In genomic region chr5:1553642-1554409, GRCh38 we compare ENCODE assay signal across 20 cellular contexts. TPM values are rescaled to one million over a fixed set of nuclear protein-coding genes. Genes with fewer than 3 reads are reported as not detected.
DNase-seq lines count a peak whose midpoint lies in the region; ATAC-seq, FAIRE-seq and TF ChIP-seq lines count a peak whose summit lies in the region.
"Had no signal": no experiment of that assay in that cellular context is flagged by ENCODE, and none has a peak within 500 bp of the region (broad histone marks: within the 10 kb centered on the region; RNA-seq: fewer than 3 reads in every experiment).

No MANE protein-coding gene starts in this region.

- H3K9me2 ChIP-seq in GM23248 (ENCODE audit: insufficient read depth) (no peaks in the 10 kb centered on the region), SK-N-SH (no peaks in the 10 kb centered on the region)

- H3K27me3 ChIP-seq in GM23248 (replicated peaks; ENCODE audit: insufficient read depth), result no peaks in the 10 kb centered on the region; the same call in 1 of the 2 replicates
- H3K27me3 ChIP-seq in SK-N-SH (ENCODE audit: insufficient read depth), result peaks cover 9% of the 10 kb centered on the region
- H3K27me3 ChIP-seq: body of pancreas, MG63 had no signal

- peaks cover 2% of the 10 kb centered on the region for H3K9me3 Mint-ChIP-seq in dendritic cell treated with granulocyte-macrophage colony-stimulating factor and Interleukin-4, amounts not matched to agents 40 ng/mL and 50 ng/mL, for 4 days
- H3K9me3 Mint-ChIP-seq in neural crest cell (no peaks in the 10 kb centered on the region), T-cell (no peaks in the 10 kb centered on the region)
- H3K9me3 Mint-ChIP-seq in activated naive CD8-positive, alpha-beta T cell treated with anti-CD3 and anti-CD28 coated beads for 36 hours, result no peaks in the 10 kb centered on the region
- H3K9me3 Mint-ChIP-seq: activated naive CD8-positive, alpha-beta T cell treated with anti-CD3 and anti-CD28 coated beads, Interleukin-2, amount 10 ng/mL, durations not matched to agents 7 days and 5 days; activated T-helper 17 cell treated with anti-CD3 and anti-CD28 coated beads, Interleukin-2, amount 50 U/mL, for 72 hours; GM23338; IgD-negative memory B cell had no signal

- CTCF ChIA-PET in A549 (lab: Yijun Ruan, JAX) (interaction anchor here (1.2 to 1.9 kb wide), 4 partner anchors 23 to 386 kb away, joined by 3 to 8 read pairs (median 4); no protein-coding TSS in a partner anchor), T-cell (lab: Charles Lee) (no interaction called here), SK-N-SH (lab: Yijun Ruan, JAX) (no interaction called here)

- H3K9me3 ChIP-seq in A549 (no peaks in the 10 kb centered on the region), GM23248 (ENCODE audit: low read depth) (no peaks in the 10 kb centered on the region), SK-N-SH (no peaks in the 10 kb centered on the region)
- H3K9me3 ChIP-seq: body of pancreas, MG63 had no signal

- TF ChIP-seq RAD21 in A549 (conservative IDR thresholded peaks at IDR 0.05 in 1 of 2, IDR thresholded peaks at IDR 0.05 in 1 of 2) (no peak), SK-N-SH (IDR thresholded peaks at IDR 0.05; ENCODE audit: low read length) (no peak)

- intact Hi-C loops in dendritic cell treated with granulocyte-macrophage colony-stimulating factor and Interleukin-4, amounts not matched to agents 40 ng/mL and 50 ng/mL, for 4 days (cut with micrococcal nuclease), result no loop called here

- no peak for FAIRE-seq in A549 (lab: Jason Lieb, UNC)
- FAIRE-seq: G401.6, GM19239 had no signal

- H3K9ac ChIP-seq in GM23248, result no peak overlapping the region
- H3K9ac ChIP-seq in SK-N-SH, result no peak overlapping the region

- H4K20me1 ChIP-seq in GM23248 (ENCODE audit: insufficient read depth) (no peaks in the 10 kb centered on the region), SK-N-SH (ENCODE audit: insufficient read depth) (no peaks in the 10 kb centered on the region)

- no peak for ATAC-seq in A549
- no peak for ATAC-seq in T-cell (replicated peaks in 1 of 4)
- ATAC-seq: activated T-helper 17 cell treated with anti-CD3 and anti-CD28 coated beads, Interleukin-2, amount 50 U/mL, for 72 hours had no signal

- WGBS in A549 (ENCODE audit: missing lambda C conversion rate), result 84% methylated on average over 13 of the region's 16 CpGs
- WGBS in GM23248 (ENCODE audit: low coverage in 1 of 2, low lambda C conversion rate in 2 of 2, missing lambda C conversion rate in 2 of 2), 2 experiments, result 83 to 84% methylated on average over 16 of the region's 16 CpGs
- WGBS in SK-N-SH (ENCODE audit: low lambda C conversion rate), result 57% methylated on average over 2 of the region's 16 CpGs

- peaks cover under 1% of the 10 kb centered on the region for H3K36me3 Mint-ChIP-seq in dendritic cell treated with granulocyte-macrophage colony-stimulating factor and Interleukin-4, amounts not matched to agents 40 ng/mL and 50 ng/mL, for 4 days (ENCODE audit: low read depth)
- H3K36me3 Mint-ChIP-seq in neural crest cell (ENCODE audit: low read depth), result no peaks in the 10 kb centered on the region
- H3K36me3 Mint-ChIP-seq in T-cell, result no peaks in the 10 kb centered on the region
- no peaks in the 10 kb centered on the region for H3K36me3 Mint-ChIP-seq in activated naive CD8-positive, alpha-beta T cell treated with anti-CD3 and anti-CD28 coated beads for 36 hours
- H3K36me3 Mint-ChIP-seq: activated naive CD8-positive, alpha-beta T cell treated with anti-CD3 and anti-CD28 coated beads, Interleukin-2, amount 10 ng/mL, durations not matched to agents 7 days and 5 days; IgD-negative memory B cell had no signal

- H3K36me3 ChIP-seq in GM23248 (ENCODE audit: low read depth) (no peaks in the 10 kb centered on the region), SK-N-SH (replicated peaks in 1 of 2; ENCODE audit: control insufficient read depth in 1 of 2, insufficient read depth in 2 of 2, low read length in 1 of 2) (no peaks in the 10 kb centered on the region)
- H3K36me3 ChIP-seq: MG63 had no signal

- in situ Hi-C loops in GM23248 (cut with MboI), result no loop called here

- H3K27me3 Mint-ChIP-seq in dendritic cell treated with granulocyte-macrophage colony-stimulating factor and Interleukin-4, amounts not matched to agents 40 ng/mL and 50 ng/mL, for 4 days, result peaks cover 68% of the 10 kb centered on the region
- no peaks in the 10 kb centered on the region for H3K27me3 Mint-ChIP-seq in neural crest cell (ENCODE audit: low read depth)
- H3K27me3 Mint-ChIP-seq in T-cell, result peaks cover 5 to 8% of the 10 kb centered on the region in 2 donors
- no peaks in the 10 kb centered on the region for H3K27me3 Mint-ChIP-seq in activated naive CD8-positive, alpha-beta T cell treated with anti-CD3 and anti-CD28 coated beads for 36 hours
- H3K27me3 Mint-ChIP-seq: activated naive CD8-positive, alpha-beta T cell treated with anti-CD3 and anti-CD28 coated beads, Interleukin-2, amount 10 ng/mL, durations not matched to agents 7 days and 5 days; IgD-negative memory B cell had no signal

- TF ChIP-seq EP300 in A549 (IDR thresholded peaks at IDR 0.05) (no peak), SK-N-SH (IDR thresholded peaks at IDR 0.05; ENCODE audit: borderline replicate concordance in 1 of 2, low read depth in 1 of 2, low read length in 1 of 2) (no peak)

- H3K4me3 Mint-ChIP-seq in dendritic cell treated with granulocyte-macrophage colony-stimulating factor and Interleukin-4, amounts not matched to agents 40 ng/mL and 50 ng/mL, for 4 days, result no peak overlapping the region
- H3K4me3 Mint-ChIP-seq in neural crest cell (no peak overlapping the region), T-cell (no peak overlapping the region)
- no peak overlapping the region for H3K4me3 Mint-ChIP-seq in activated naive CD8-positive, alpha-beta T cell treated with anti-CD3 and anti-CD28 coated beads for 36 hours
- H3K4me3 Mint-ChIP-seq: activated naive CD8-positive, alpha-beta T cell treated with anti-CD3 and anti-CD28 coated beads, Interleukin-2, amount 10 ng/mL, durations not matched to agents 7 days and 5 days; activated T-helper 17 cell treated with anti-CD3 and anti-CD28 coated beads, Interleukin-2, amount 50 U/mL, for 72 hours; GM23338; IgD-negative memory B cell had no signal

- H3K4me2 ChIP-seq in A549 (no peak overlapping the region), GM23248 (ENCODE audit: unreplicated experiment) (no peak overlapping the region), SK-N-SH (no peak overlapping the region)
- H3K4me2 ChIP-seq: GM23338 had no signal

- H3K4me1 ChIP-seq in A549 (peaks cover 24% of the 10 kb centered on the region), GM23248 (ENCODE audit: insufficient read depth) (peaks cover 10% of the 10 kb centered on the region), SK-N-SH (ENCODE audit: control insufficient read depth in 1 of 2, insufficient read depth in 2 of 2, low read depth in 1 of 2, low read length in 1 of 2) (no peaks in the 10 kb centered on the region; a peak in 1 of 4 replicates)

- DNase-seq in A549 (ENCODE audit: low read depth in 1 of 2, low spot score in 1 of 2) (no peak), NCI-H2029 (lab: John Stamatoyannopoulos, UW) (peak; percentile 61), neural crest cell (ENCODE audit: low read depth, low spot score) (no peak), GM23248 (no peak), T-cell (no peak), SK-N-SH (no peak)
- no peak for DNase-seq in activated naive CD8-positive, alpha-beta T cell treated with anti-CD3 and anti-CD28 coated beads for 36 hours
- DNase-seq: activated CD4-positive, CD25-positive, alpha-beta regulatory T cell treated with anti-CD3 and anti-CD28 coated beads, Interleukin-2, amount 50 U/mL, for 72 hours; activated naive CD8-positive, alpha-beta T cell treated with anti-CD3 and anti-CD28 coated beads, Interleukin-2, amount 10 ng/mL, durations not matched to agents 7 days and 5 days; body of pancreas; MG63; NCI-H1436 treated with DMSO at 0.1 percent for 48 hours; OCI-M1 had no signal

- TF ChIP-seq CTCF in A549 (IDR thresholded peaks at IDR 0.05) (no peak), neural crest cell (conservative IDR thresholded peaks at IDR 0.05) (no peak), SK-N-SH (IDR thresholded peaks at IDR 0.05) (no peak)

- H2AFZ ChIP-seq in GM23248 (no peak overlapping the region), SK-N-SH (ENCODE audit: low read depth) (no peak overlapping the region)

- no peak for TF ChIP-seq POLR2A in A549 (IDR thresholded peaks at IDR 0.05; ENCODE audit: low read length)

- no peaks in the 10 kb centered on the region for H3F3A ChIP-seq in GM23248 (ENCODE audit: insufficient read depth)
- H3F3A ChIP-seq in SK-N-SH (replicated peaks; ENCODE audit: insufficient read depth), result no peaks in the 10 kb centered on the region

- peak overlapping the region; percentile 53 for H3K27ac Mint-ChIP-seq in dendritic cell treated with granulocyte-macrophage colony-stimulating factor and Interleukin-4, amounts not matched to agents 40 ng/mL and 50 ng/mL, for 4 days
- H3K27ac Mint-ChIP-seq in neural crest cell (ENCODE audit: unreplicated experiment), result peak overlapping the region; percentile 27
- no peak overlapping the region for H3K27ac Mint-ChIP-seq in T-cell
- H3K27ac Mint-ChIP-seq in activated naive CD8-positive, alpha-beta T cell treated with anti-CD3 and anti-CD28 coated beads for 36 hours, result no peak overlapping the region
- H3K27ac Mint-ChIP-seq: activated naive CD8-positive, alpha-beta T cell treated with anti-CD3 and anti-CD28 coated beads, Interleukin-2, amount 10 ng/mL, durations not matched to agents 7 days and 5 days; activated T-helper 17 cell treated with anti-CD3 and anti-CD28 coated beads, Interleukin-2, amount 50 U/mL, for 72 hours; GM23338; IgD-negative memory B cell had no signal

- peaks cover 16% of the 10 kb centered on the region for H3K4me1 Mint-ChIP-seq in dendritic cell treated with granulocyte-macrophage colony-stimulating factor and Interleukin-4, amounts not matched to agents 40 ng/mL and 50 ng/mL, for 4 days (ENCODE audit: low read depth)
- H3K4me1 Mint-ChIP-seq in neural crest cell, result peaks cover 25% of the 10 kb centered on the region
- H3K4me1 Mint-ChIP-seq in T-cell, result no peaks in the 10 kb centered on the region
- H3K4me1 Mint-ChIP-seq in activated naive CD8-positive, alpha-beta T cell treated with anti-CD3 and anti-CD28 coated beads for 36 hours, result no peaks in the 10 kb centered on the region
- H3K4me1 Mint-ChIP-seq: activated naive CD8-positive, alpha-beta T cell treated with anti-CD3 and anti-CD28 coated beads, Interleukin-2, amount 10 ng/mL, durations not matched to agents 7 days and 5 days; activated T-helper 17 cell treated with anti-CD3 and anti-CD28 coated beads, Interleukin-2, amount 50 U/mL, for 72 hours; IgD-negative memory B cell had no signal

- no peaks in the 10 kb centered on the region for H3K79me2 ChIP-seq in GM23248 (ENCODE audit: insufficient read depth)
- no peaks in the 10 kb centered on the region for H3K79me2 ChIP-seq in SK-N-SH (ENCODE audit: insufficient read depth)

- H3K4me3 ChIP-seq in A549 (no peak overlapping the region), GM23248 (no peak overlapping the region), SK-N-SH (ENCODE audit: low read depth in 2 of 2, low read length in 1 of 2) (no peak overlapping the region)
- H3K4me3 ChIP-seq: body of pancreas, GM23338, MG63 had no signal

- H3K27ac ChIP-seq in A549 (peak overlapping the region; percentile 77 to 90; a peak in 5 of 6 replicates), GM23248 (no peak overlapping the region), SK-N-SH (ENCODE audit: low read depth in 2 of 2, low read length in 1 of 2) (no peak overlapping the region)
- H3K27ac ChIP-seq: body of pancreas, C4-2B had no signal

- POLR2A ChIA-PET in A549 (lab: Yijun Ruan, JAX), result no interaction called here
- POLR2A ChIA-PET in T-cell (lab: Charles Lee), result no interaction called here
- POLR2A ChIA-PET in SK-N-SH (lab: Yijun Ruan, JAX), result no interaction called here

RNA-seq across cellular contexts. Expression of gene LPCAT1, which starts 30.1 kb away (rescaled TPM):
- polyA plus RNA-seq in A549 (2011; rRNA removed) (22.9 and 24.7 TPM in 2 replicates), A549 (2017; fragmentation: RNase III; extraction: RNeasy Plus Mini Kit Qiagen cat#74134 plus additional on column Dnase treatment) (59.9 to 74.9 TPM (median 73.4 TPM) in 3 replicates), GM23248 (2016; fragmentation: Nextera tagmentation; extraction: Ambion mirVana) (19.2 and 22.2 TPM in 2 replicates), SK-N-SH (2012; rRNA removed) (32.5 and 42.3 TPM in 2 replicates)
- polyA plus RNA-seq in A549 (2012; cell fraction: cytosol; rRNA removed), result 40.3 and 47.5 TPM in 2 replicates
- 84.6 and 102 TPM in 2 replicates for polyA plus RNA-seq in A549 (2012; cell fraction: nucleus; rRNA removed)
- polyA minus RNA-seq in A549 (2011; rRNA and poly(A)+ RNA removed), result 17.1 and 25.6 TPM in 2 replicates
- total RNA-seq in neural crest cell (101 and 111 TPM in 2 replicates), T-cell (10 to 100 TPM; 27.9 to 57.7 (median 50.3) TPM)
- total RNA-seq in GM23248 (2014; rRNA removed; shearing (Covaris generic)), result 31.6 and 48.4 TPM in 2 replicates
- 10 to 100 TPM; 49.4 to 49.6 TPM for total RNA-seq in activated naive CD8-positive, alpha-beta T cell treated with anti-CD3 and anti-CD28 coated beads for 36 hours
- 30.1 and 38.3 TPM in 2 replicates for polyA plus RNA-seq in SK-N-SH (2012; cell fraction: cytosol; rRNA removed)
- polyA plus RNA-seq in SK-N-SH (2012; cell fraction: nucleus; rRNA removed), result 54.3 and 65.1 TPM in 2 replicates

Comparison
In these comparisons a context has a peak if more than half of its experiments do, and no peak if none do; other contexts are left out.
1. H3K27ac ChIP-seq: peak in A549 (2 of 2); none in GM23248 (single experiment) and SK-N-SH (0 of 2).
2. H3K27ac Mint-ChIP-seq: peak in dendritic cell treated with granulocyte-macrophage colony-stimulating factor and Interleukin-4, amounts not matched to agents 40 ng/mL and 50 ng/mL, for 4 days (single experiment) and neural crest cell (single experiment); none in T-cell (0 of 2) and activated naive CD8-positive, alpha-beta T cell treated with anti-CD3 and anti-CD28 coated beads for 36 hours (single experiment).